Comparison of ENCODE assay signal across 18 cellular contexts in genomic region chr2:24642351-24642750, GRCh38.
DNase-seq lines count a peak whose midpoint lies in the region; ATAC-seq, FAIRE-seq and TF ChIP-seq lines count a peak whose summit lies in the region.
"Had no signal": no experiment of that assay in that cellular context is flagged by ENCODE, and none has a peak within 500 bp of the region (broad histone marks: within the 10 kb centered on the region; RNA-seq: fewer than 3 reads in every experiment).

No MANE protein-coding gene starts in this region.

- FAIRE-seq in HTR-8/SVneo (lab: Jason Lieb, UNC): peak; percentile 4
- FAIRE-seq: RCC 7860, TTC549 had no signal

- no peaks in the 10 kb centered on the region for H3K36me3 ChIP-seq in HEK293 (ENCODE audit: control insufficient read depth in 2 of 2, insufficient read depth in 1 of 2, low read length in 2 of 2)

- no peaks in the 10 kb centered on the region for H3K9me3 ChIP-seq in HEK293 (ENCODE audit: control insufficient read depth, insufficient read depth, low read depth, low read length)

- POLR2A ChIA-PET in HEK293 (lab: Yijun Ruan, JAX): interaction anchor here (0.5 kb wide), 1 partner anchor 555 kb away, joined by 4 read pairs; no protein-coding TSS in a partner anchor

- no peaks in the 10 kb centered on the region for H3K27me3 Mint-ChIP-seq in activated naive CD4-positive, alpha-beta T cell treated with anti-CD3 and anti-CD28 coated beads for 36 hours (ENCODE audit: low read depth)
- H3K27me3 Mint-ChIP-seq: CD8-positive, alpha-beta memory T cell had no signal

- ATAC-seq in HG03159 (IDR thresholded peaks at IDR 0.05; ENCODE audit: unreplicated experiment): no peak

- H3K27ac ChIP-seq in HEK293 (ENCODE audit: extremely low read depth, low read depth, low read length): no peak overlapping the region
- H3K27ac ChIP-seq: SK-N-MC had no signal

- H3K4me1 ChIP-seq in HEK293 (ENCODE audit: control insufficient read depth, insufficient read depth, low read length): peaks cover 4% of the 10 kb centered on the region; the same call in 1 of the 2 replicates

- no peak overlapping the region for H3K4me3 ChIP-seq in HEK293 (ENCODE audit: low read depth, low read length)
- H3K4me3 ChIP-seq: SK-N-MC had no signal

- no peaks in the 10 kb centered on the region for H3K9me3 Mint-ChIP-seq in activated naive CD4-positive, alpha-beta T cell treated with anti-CD3 and anti-CD28 coated beads for 36 hours
- H3K9me3 Mint-ChIP-seq: T-helper 2 cell treated with Interferon-gamma antibody and Interleukin-4, amounts not matched to agents 5 μg/mL and 100 μg/mL, for 36 hours had no signal

- CTCF ChIA-PET in HEK293 (lab: Yijun Ruan, JAX): no interaction called here
- CTCF ChIA-PET in activated naive CD4-positive, alpha-beta T cell treated with anti-CD3 and anti-CD28 coated beads for 36 hours (lab: Charles Lee): no interaction called here

- no peak overlapping the region for H3K4me3 Mint-ChIP-seq in activated naive CD4-positive, alpha-beta T cell treated with anti-CD3 and anti-CD28 coated beads for 36 hours
- H3K4me3 Mint-ChIP-seq: CD8-positive, alpha-beta memory T cell; T-helper 2 cell treated with Interferon-gamma antibody and Interleukin-4, amounts not matched to agents 5 μg/mL and 100 μg/mL, for 36 hours had no signal

- intact Hi-C loops in activated naive CD4-positive, alpha-beta T cell treated with anti-CD3 and anti-CD28 coated beads for 36 hours (cut with micrococcal nuclease): no loop called here

- DNase-seq in HTR-8/SVneo (ENCODE audit: insufficient read length, low spot score) (no peak), NCI-H2081 treated with DMSO at 0.1 percent for 48 hours (lab: John Stamatoyannopoulos, UW) (peak; percentile 75), NCI-H69 (lab: John Stamatoyannopoulos, UW) (peak; percentile 80), RKO (ENCODE audit: low spot score) (no peak)
- no peak for DNase-seq in activated naive CD4-positive, alpha-beta T cell treated with anti-CD3 and anti-CD28 coated beads for 36 hours
- DNase-seq: ACHN; C1 segment of cervical spinal cord; CD8-positive, alpha-beta memory T cell; GF-D8; NCI-H1694; NCI-H524 treated with DMSO at 0.1 percent for 48 hours; Right ventricle myocardium superior had no signal

- peaks cover 2% of the 10 kb centered on the region for H3K36me3 Mint-ChIP-seq in activated naive CD4-positive, alpha-beta T cell treated with anti-CD3 and anti-CD28 coated beads for 36 hours (ENCODE audit: low read depth)

- TF ChIP-seq CTCF in HEK293 (tag by site-specific recombination; IDR thresholded peaks at IDR 0.05): no peak

- no peak overlapping the region for H3K27ac Mint-ChIP-seq in activated naive CD4-positive, alpha-beta T cell treated with anti-CD3 and anti-CD28 coated beads for 36 hours
- H3K27ac Mint-ChIP-seq: CD8-positive, alpha-beta memory T cell; T-helper 2 cell treated with Interferon-gamma antibody and Interleukin-4, amounts not matched to agents 5 μg/mL and 100 μg/mL, for 36 hours had no signal

- peaks cover 9% of the 10 kb centered on the region for H3K4me1 Mint-ChIP-seq in activated naive CD4-positive, alpha-beta T cell treated with anti-CD3 and anti-CD28 coated beads for 36 hours (ENCODE audit: low read depth)

TF ChIP-seq in HEK293, 187 proteins besides CTCF, POLR2A, EP300 and RAD21:
- TF ChIP-seq ZNF10 (tag by site-specific recombination; IDR thresholded peaks at IDR 0.05) (no peak), ZNF26 (tag by site-specific recombination; IDR thresholded peaks at IDR 0.05) (peak; percentile 65), ZNF239 (tag by site-specific recombination; IDR thresholded peaks at IDR 0.05) (no peak)

Comparison
In these comparisons a context has a peak if more than half of its experiments do, and no peak if none do; other contexts are left out.
1. DNase-seq: peak in NCI-H2081 treated with DMSO at 0.1 percent for 48 hours (single experiment) and NCI-H69 (single experiment); none in HTR-8/SVneo (single experiment), activated naive CD4-positive, alpha-beta T cell treated with anti-CD3 and anti-CD28 coated beads for 36 hours (single experiment) and RKO (single experiment).